Comparison of ENCODE assay signal across 1 cellular context in genomic region chr4:42136371-42136770, GRCh38.
TF ChIP-seq lines count a peak whose summit lies in the region.

No MANE protein-coding gene starts in this region.

TF ChIP-seq in H1, 55 proteins besides CTCF, POLR2A, EP300 and RAD21 (continued from another document):
- TF ChIP-seq CHD7 (IDR thresholded peaks at IDR 0.05; ENCODE audit: insufficient replicate concordance, low read length) (peak; percentile 41), TEAD4 (IDR thresholded peaks at IDR 0.05; ENCODE audit: low read depth, low read length) (peak; percentile 91), SIN3A (conservative IDR thresholded peaks at IDR 0.05 in 1 of 2, IDR thresholded peaks at IDR 0.05 in 1 of 2; ENCODE audit: low read depth in 1 of 2, low read length in 2 of 2) (0 out of 4 replicates have a peak, but pooled peaks of 1 of the 2 experiments have one; percentile 32), RFX5 (IDR thresholded peaks at IDR 0.05; ENCODE audit: borderline replicate concordance, low read depth, low read length) (no peak)
TF ChIP-seq in H1: peak in this region for 4.
